ENCODE assay signal across 21 cellular contexts in genomic region chr7:134069187-134069586, GRCh38. TPM values are rescaled to one million over a fixed set of nuclear protein-coding genes. Genes with fewer than 3 reads are reported as not detected.
DNase-seq lines count a peak whose midpoint lies in the region; ATAC-seq, FAIRE-seq and TF ChIP-seq lines count a peak whose summit lies in the region.
"Had no signal": no experiment of that assay in that cellular context is flagged by ENCODE, and none has a peak within 500 bp of the region (broad histone marks: within the 10 kb centered on the region; RNA-seq: fewer than 3 reads in every experiment).

No MANE protein-coding gene starts in this region.

- H3K9ac ChIP-seq in KMS-11 (no peak overlapping the region), K562 (ENCODE audit: insufficient read depth in 1 of 2, low read depth in 2 of 2, low read length in 2 of 2) (no peak overlapping the region)
- H3K9ac ChIP-seq: BLaER1 had no signal

- no peak overlapping the region for H3K4me3 Mint-ChIP-seq in nephron progenitor cell
- no peak overlapping the region for H3K4me3 Mint-ChIP-seq in stimulated activated naive B cell treated with anti-CD40 and anti-IgM and Interleukin-4, amounts not matched to agents 10 μg/mL and 1 μg/mL and 100 μg/mL, for 72 hours
- H3K4me3 Mint-ChIP-seq: B cell; CD4-positive, CD25-positive, alpha-beta regulatory T cell; CD8-positive, alpha-beta T cell had no signal

- no peaks in the 10 kb centered on the region for H3K79me2 ChIP-seq in KMS-11 (ENCODE audit: insufficient read depth, low read depth)
- H3K79me2 ChIP-seq in K562 (ENCODE audit: control insufficient read depth, insufficient read depth, low read length), result no peaks in the 10 kb centered on the region

- no peaks in the 10 kb centered on the region for H3K27me3 Mint-ChIP-seq in nephron progenitor cell (ENCODE audit: low read depth, poor library complexity)
- no peaks in the 10 kb centered on the region for H3K27me3 Mint-ChIP-seq in stimulated activated naive B cell treated with anti-CD40 and anti-IgM and Interleukin-4, amounts not matched to agents 10 μg/mL and 1 μg/mL and 100 μg/mL, for 72 hours
- H3K27me3 Mint-ChIP-seq: B cell; CD4-positive, CD25-positive, alpha-beta regulatory T cell had no signal

- TF ChIP-seq RAD21 in K562 (CRISPR knock-in tag; conservative IDR thresholded peaks at IDR 0.05 in 1 of 2, IDR thresholded peaks at IDR 0.05 in 1 of 2), result no peak

- H3K27ac ChIP-seq in KMS-11 (no peak overlapping the region), K562 (ENCODE audit: extremely low read depth, low read depth, low read length) (no peak overlapping the region)
- H3K27ac ChIP-seq: BLaER1, C4-2B had no signal

- TF ChIP-seq POLR2A in K562 (conservative IDR thresholded peaks at IDR 0.05), result no peak

- no peak for FAIRE-seq in K562 (lab: Jason Lieb, UNC)
- FAIRE-seq: A204.1, G401.6, GM12892, H54 had no signal

- H3K27me3 ChIP-seq in KMS-11 (ENCODE audit: insufficient read depth, low read depth), result no peaks in the 10 kb centered on the region
- no peaks in the 10 kb centered on the region for H3K27me3 ChIP-seq in K562 (ENCODE audit: control insufficient read depth in 2 of 2, insufficient read depth in 2 of 2, low read length in 2 of 2)
- H3K27me3 ChIP-seq: BLaER1 had no signal

- intact Hi-C loops in K562 (cut with micrococcal nuclease), result no loop called here
- intact Hi-C loops in left cardiac atrium (cut with DNase I), result no loop called here

- no TSS peak for BruUV-seq in K562 (replicated peaks; lab: Mats Ljungman, UMichigan)

- DNase-seq in K562 (ENCODE audit: extremely low read depth in 1 of 4, low spot score in 3 of 4) (no peak), nephron progenitor cell (no peak), HuH-7 (ENCODE audit: low spot score) (no peak), mesenteric fat pad (ENCODE audit: low spot score) (no peak), left cardiac atrium (no peak)
- no peak for DNase-seq in stimulated activated naive B cell treated with anti-CD40 and anti-IgM and Interleukin-4, amounts not matched to agents 10 μg/mL and 1 μg/mL and 100 μg/mL, for 72 hours
- DNase-seq: Caco-2; CD4-positive, CD25-positive, alpha-beta regulatory T cell; CD8-positive, alpha-beta T cell; DMS153; DND-41; GOT3 had no signal

- H3K36me3 ChIP-seq in KMS-11 (ENCODE audit: insufficient read depth), result no peaks in the 10 kb centered on the region
- no peaks in the 10 kb centered on the region for H3K36me3 ChIP-seq in K562 (ENCODE audit: control insufficient read depth, insufficient read depth, low read length)
- H3K36me3 ChIP-seq: HAP-1 had no signal

- H2AFZ ChIP-seq in KMS-11 (ENCODE audit: low read depth) (no peak overlapping the region), K562 (ENCODE audit: low read depth, low read length) (no peak overlapping the region)

- H4K20me1 ChIP-seq in KMS-11 (ENCODE audit: insufficient read depth), result no peaks in the 10 kb centered on the region
- no peaks in the 10 kb centered on the region for H4K20me1 ChIP-seq in K562 (replicated peaks; ENCODE audit: control insufficient read depth, insufficient read depth, low read length)
- H4K20me1 ChIP-seq: BLaER1 had no signal

- peak overlapping the region; percentile 78; the same call in 1 of the 2 replicates for H3K4me2 ChIP-seq in KMS-11
- no peak overlapping the region for H3K4me2 ChIP-seq in K562 (ENCODE audit: insufficient read depth, low read length)
- H3K4me2 ChIP-seq: BLaER1 had no signal

- no peak for TF ChIP-seq EP300 in K562 (IDR thresholded peaks at IDR 0.05; ENCODE audit: low read length)

- peaks cover 38% of the 10 kb centered on the region for H3K36me3 Mint-ChIP-seq in nephron progenitor cell (ENCODE audit: low read depth)
- peaks cover 27 to 46% of the 10 kb centered on the region in 2 donors for H3K36me3 Mint-ChIP-seq in stimulated activated naive B cell treated with anti-CD40 and anti-IgM and Interleukin-4, amounts not matched to agents 10 μg/mL and 1 μg/mL and 100 μg/mL, for 72 hours

- no peaks in the 10 kb centered on the region for H3K4me1 Mint-ChIP-seq in nephron progenitor cell
- peaks cover 18 to 26% of the 10 kb centered on the region in 2 donors for H3K4me1 Mint-ChIP-seq in stimulated activated naive B cell treated with anti-CD40 and anti-IgM and Interleukin-4, amounts not matched to agents 10 μg/mL and 1 μg/mL and 100 μg/mL, for 72 hours
- H3K4me1 Mint-ChIP-seq: B cell; CD4-positive, CD25-positive, alpha-beta regulatory T cell had no signal

- H3K4me1 ChIP-seq in KMS-11 (ENCODE audit: low read depth, poor library complexity, severe bottlenecking), result peaks cover 62% of the 10 kb centered on the region
- peaks cover 0 to 9% of the 10 kb centered on the region in 2 experiments; a peak in 3 of 5 replicates for H3K4me1 ChIP-seq in K562 (replicated peaks in 1 of 2; ENCODE audit: control insufficient read depth in 2 of 2, insufficient read depth in 2 of 2, low read length in 2 of 2)
- H3K4me1 ChIP-seq: BLaER1, HAP-1 had no signal

- TF ChIP-seq CTCF in KMS-11 (conservative IDR thresholded peaks at IDR 0.05; ENCODE audit: low read depth, low read length) (no peak), K562 (IDR thresholded peaks at IDR 0.05 in 2 of 3, conservative IDR thresholded peaks at IDR 0.05 in 1 of 3; ENCODE audit: insufficient read depth in 2 of 3, low read depth in 1 of 3, low read length in 3 of 3) (no peak), nephron progenitor cell (IDR thresholded peaks at IDR 0.05) (no peak)

- H3K9me1 ChIP-seq in K562 (ENCODE audit: control insufficient read depth, insufficient read depth, low read length), result no peaks in the 10 kb centered on the region

- H3K9me3 ChIP-seq in K562 (replicated peaks; ENCODE audit: control insufficient read depth, insufficient read depth, low read depth, low read length), result no peaks in the 10 kb centered on the region
- H3K9me3 ChIP-seq: BLaER1, Caco-2, HAP-1 had no signal

- in situ Hi-C loops in K562 (cut with MboI), result no loop called here

- H3K4me3 ChIP-seq in KMS-11 (IDR thresholded peaks at IDR 0.05; ENCODE audit: insufficient read depth, low read depth, low read length) (no peak overlapping the region), K562 (no peak overlapping the region)
- H3K4me3 ChIP-seq: BLaER1, HAP-1 had no signal

- CTCF ChIA-PET in K562 (lab: Yijun Ruan, JAX; ENCODE audit: low intra/inter-chr PET ratio), result no interaction called here

- POLR2A ChIA-PET in K562 (lab: Yijun Ruan, JAX), result interaction anchor here (0.8 to 0.9 kb wide), 2 partner anchors 9 to 12 kb away, joined by 3 read pairs; no protein-coding TSS in a partner anchor

- WGBS in K562 (ENCODE audit: insufficient coverage, low coverage, missing lambda C conversion rate), result 72% methylated on average over 2 of the region's 2 CpGs

- ATAC-seq in K562, result no peak
- ATAC-seq in stimulated activated naive B cell treated with anti-CD40 and anti-IgM and Interleukin-4, amounts not matched to agents 10 μg/mL and 1 μg/mL and 100 μg/mL, for 72 hours (replicated peaks), result no peak
- no peak for ATAC-seq in left cardiac atrium
- ATAC-seq: CD8-positive, alpha-beta T cell had no signal

- H3K9me3 Mint-ChIP-seq in nephron progenitor cell, result no peaks in the 10 kb centered on the region
- peaks cover 0 to 4% of the 10 kb centered on the region in 2 donors for H3K9me3 Mint-ChIP-seq in stimulated activated naive B cell treated with anti-CD40 and anti-IgM and Interleukin-4, amounts not matched to agents 10 μg/mL and 1 μg/mL and 100 μg/mL, for 72 hours

- peak overlapping the region; percentile 75 for H3K27ac Mint-ChIP-seq in nephron progenitor cell
- H3K27ac Mint-ChIP-seq in stimulated activated naive B cell treated with anti-CD40 and anti-IgM and Interleukin-4, amounts not matched to agents 10 μg/mL and 1 μg/mL and 100 μg/mL, for 72 hours, result peak overlapping the region; percentile 2
- H3K27ac Mint-ChIP-seq: B cell; CD8-positive, alpha-beta T cell had no signal

TF ChIP-seq in K562, 482 proteins besides CTCF, POLR2A, EP300 and RAD21 (continues in another document):
- TF ChIP-seq CREB1 (IDR thresholded peaks at IDR 0.05), result no peak
- no peak for TF ChIP-seq CREB1 (CRISPR knock-in tag; IDR thresholded peaks at IDR 0.05)
- 0 out of 2 replicates have a peak, but pooled peaks have one; percentile 12 for TF ChIP-seq ELF4 (CRISPR knock-in tag; IDR thresholded peaks at IDR 0.05)
- no peak for TF ChIP-seq ATF6 (CRISPR knock-in tag; IDR thresholded peaks at IDR 0.05)
- TF ChIP-seq GATA2 (CRISPR knock-in tag; IDR thresholded peaks at IDR 0.05), result no peak
- TF ChIP-seq ZNF584 (CRISPR knock-in tag; IDR thresholded peaks at IDR 0.05; ENCODE audit: low read depth), result no peak

RNA-seq across cellular contexts. Expression of gene LRGUK, which starts 58.0 kb away (rescaled TPM):
- total RNA-seq in K562 (2011; cell fraction: chromatin; rRNA removed; ENCODE audit: low replicate concordance), result 0.56 and 0.60 TPM in 2 replicates
- 0.17 and 0.53 TPM in 2 replicates for total RNA-seq in K562 (2011; cell fraction: nucleolus; rRNA removed)
- total RNA-seq in K562 (2011; cell fraction: nucleoplasm; rRNA removed), result 1.3 TPM in 1 of 2 replicates, not detected in the other
- 0.18 and 0.24 TPM in 2 replicates for total RNA-seq in K562 (2014; rRNA removed)
- 0.18 and 0.22 TPM in 2 replicates for total RNA-seq in K562 (2014; rRNA removed; fragmentation: Illumina TruSeq; extraction: Trizol)
- 0.26 and 0.33 TPM in 2 replicates for total RNA-seq in K562 (2015; rRNA removed; fragmentation: Illumina TruSeq; extraction: Trizol)
- 0.13 TPM in 2 replicates for total RNA-seq in K562 (2021)
- polyA plus RNA-seq in K562 (2011; rRNA removed), result 0.15 and 0.21 TPM in 2 replicates
- polyA plus RNA-seq in K562 (2011; cell fraction: cytosol; rRNA removed), result 0.01 and 0.09 TPM in 2 replicates
- polyA plus RNA-seq in K562 (2011; cell fraction: nucleus; rRNA removed), result 0.43 and 0.46 TPM in 2 replicates
- 0.10 and 0.33 TPM in 2 replicates for polyA plus RNA-seq in K562 (2012)
- 0.18 and 0.21 TPM in 2 replicates for polyA plus RNA-seq in K562 (2014; fragmentation: Illumina TruSeq; extraction: Trizol)
- under 1 TPM; 0.04 TPM for polyA plus RNA-seq in K562 (2014; fragmentation: Nextera tagmentation; extraction: Ambion mirVana)
- polyA plus RNA-seq in K562 (2014; rRNA removed), result 0.07 and 0.16 TPM in 2 replicates
- polyA minus RNA-seq in K562 (2011; rRNA and poly(A)+ RNA removed), result 0.42 and 1.2 TPM in 2 replicates
- not detected in 2 replicates for polyA minus RNA-seq in K562 (2011; cell fraction: cytosol; rRNA and poly(A)+ RNA removed)
- polyA minus RNA-seq in K562 (2011; cell fraction: nucleus; rRNA and poly(A)+ RNA removed), result 0.33 and 1.3 TPM in 2 replicates
- total RNA-seq in mesenteric fat pad, result 0.87 TPM
- under 1 TPM; 0.12 to 0.24 TPM for total RNA-seq in left cardiac atrium
- polyA plus RNA-seq: CD4-positive, CD25-positive, alpha-beta regulatory T cell had no signal
